9 cellular contexts compared by ENCODE assay signal in the genomic region with DNA sequence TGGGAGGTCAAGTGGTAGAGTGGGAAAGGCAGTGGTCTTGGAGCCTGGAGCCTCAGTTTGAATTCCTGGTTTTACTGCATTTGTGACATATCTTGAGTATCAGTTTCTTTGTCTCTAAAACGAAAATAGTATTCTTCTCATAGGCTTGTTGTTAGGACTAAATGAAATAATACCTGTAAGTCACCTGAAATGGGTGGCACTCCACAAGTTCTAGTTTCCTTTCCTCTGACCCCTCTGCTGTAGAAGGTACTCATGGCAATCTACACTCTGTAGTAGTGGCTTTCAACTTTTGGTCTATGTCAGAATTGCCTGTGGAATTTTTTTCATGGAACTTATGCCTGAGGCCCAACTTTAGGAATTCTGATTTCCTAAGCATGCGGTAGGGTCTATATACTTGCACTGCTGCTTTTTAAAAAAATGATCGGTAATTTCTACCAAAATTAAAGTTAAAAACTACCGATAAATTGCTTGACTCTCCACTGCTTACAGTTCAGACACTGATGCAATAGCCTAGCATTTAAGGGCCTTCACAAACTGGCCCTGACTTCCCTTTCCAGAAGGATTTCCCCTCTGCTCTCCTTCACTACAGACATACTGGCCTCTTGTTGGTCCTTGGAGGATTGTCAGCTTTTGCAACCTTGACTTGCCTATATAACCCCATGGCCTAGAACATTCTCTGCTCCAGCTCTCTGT. TPM values are rescaled to one million over a fixed set of nuclear protein-coding genes. Genes with fewer than 3 reads are reported as not detected.
DNase-seq lines count a peak whose midpoint lies in the region; ATAC-seq and TF ChIP-seq lines count a peak whose summit lies in the region.
"Had no signal": no experiment of that assay in that cellular context is flagged by ENCODE, and none has a peak within 500 bp of the region (broad histone marks: within the 10 kb centered on the region; RNA-seq: fewer than 3 reads in every experiment).

No MANE protein-coding gene starts in this region.

- H3K9ac ChIP-seq in subcutaneous abdominal adipose tissue (ENCODE audit: low read length in 5 of 5): no peak overlapping the region

- CTCF ChIA-PET in activated CD8-positive, alpha-beta memory T cell treated with anti-CD3 and anti-CD28 coated beads, Interleukin-2, amount 10 ng/mL, durations not matched to agents 7 days and 5 days (lab: Charles Lee): interaction anchor here (1.3 to 3.3 kb wide), 2 partner anchors 14 to 29 kb away, joined by 3 to 13 read pairs; no protein-coding TSS in a partner anchor

- H3K27ac ChIP-seq in subcutaneous abdominal adipose tissue (ENCODE audit: low read depth, low read length) (peak overlapping the region; percentile 76), heart right ventricle (no peak overlapping the region)

- no peaks in the 10 kb centered on the region for H3K36me3 ChIP-seq in subcutaneous abdominal adipose tissue (ENCODE audit: control insufficient read depth in 5 of 5, insufficient read depth in 5 of 5, low read length in 5 of 5)
- no peaks in the 10 kb centered on the region for H3K36me3 ChIP-seq in heart right ventricle

- 59 to 80% methylated on average over 4 of the region's 4 CpGs for WGBS in heart right ventricle, 2 donors

- intact Hi-C loops in heart right ventricle (cut with DNase I): no loop called here

- ATAC-seq in activated CD8-positive, alpha-beta memory T cell treated with anti-CD3 and anti-CD28 coated beads, Interleukin-2, amount 10 ng/mL, durations not matched to agents 7 days and 5 days: no peak
- peak; percentile 32 for ATAC-seq in HG02970 (IDR thresholded peaks at IDR 0.05; ENCODE audit: low FRiP score, unreplicated experiment)
- ATAC-seq in heart right ventricle: no peak

- H3K4me1 ChIP-seq in subcutaneous abdominal adipose tissue (ENCODE audit: control insufficient read depth in 5 of 5, insufficient read depth in 5 of 5, low read length in 5 of 5) (peaks cover 2 to 37% (median 29%) of the 10 kb centered on the region in 5 donors), heart right ventricle (peaks cover 0 to 18% (median 0%) of the 10 kb centered on the region in 9 donors)

- H3K4me3 ChIP-seq in subcutaneous abdominal adipose tissue (ENCODE audit: low read depth in 1 of 5, low read length in 5 of 5): no peak overlapping the region
- H3K4me3 ChIP-seq in heart right ventricle: no peak overlapping the region

- H3K27ac Mint-ChIP-seq in activated CD8-positive, alpha-beta memory T cell treated with anti-CD3 and anti-CD28 coated beads, Interleukin-2, amount 10 ng/mL, durations not matched to agents 7 days and 5 days: peak overlapping the region; percentile 58

- H3K36me3 Mint-ChIP-seq in activated CD8-positive, alpha-beta memory T cell treated with anti-CD3 and anti-CD28 coated beads, Interleukin-2, amount 10 ng/mL, durations not matched to agents 7 days and 5 days: peaks cover 15% of the 10 kb centered on the region

- no peak for DNase-seq in activated CD8-positive, alpha-beta memory T cell treated with anti-CD3 and anti-CD28 coated beads, Interleukin-2, amount 10 ng/mL, durations not matched to agents 7 days and 5 days
- DNase-seq in activated CD8-positive, alpha-beta memory T cell treated with anti-CD3 and anti-CD28 coated beads, Interleukin-2, amount 50 U/mL, for 4 hours: no peak
- DNase-seq in MV-4-11 (lab: John Stamatoyannopoulos, UW) (peak; percentile 71), NCI-H187 treated with DMSO at 0.1 percent for 48 hours (lab: John Stamatoyannopoulos, UW) (no peak), NCI-H1694 (lab: John Stamatoyannopoulos, UW) (no peak), heart right ventricle (no peak)
- DNase-seq: 8988T had no signal

- no peak for TF ChIP-seq CTCF in heart right ventricle (IDR thresholded peaks at IDR 0.05)

- no peaks in the 10 kb centered on the region for H3K9me3 ChIP-seq in subcutaneous abdominal adipose tissue (ENCODE audit: control insufficient read depth in 5 of 5, low read length in 5 of 5)
- peaks cover 0 to 3% (median 0%) of the 10 kb centered on the region in 11 donors for H3K9me3 ChIP-seq in heart right ventricle

- H3K27me3 Mint-ChIP-seq in activated CD8-positive, alpha-beta memory T cell treated with anti-CD3 and anti-CD28 coated beads, Interleukin-2, amount 10 ng/mL, durations not matched to agents 7 days and 5 days: peaks cover 5% of the 10 kb centered on the region

- peak overlapping the region; percentile 8 for H3K4me3 Mint-ChIP-seq in activated CD8-positive, alpha-beta memory T cell treated with anti-CD3 and anti-CD28 coated beads, Interleukin-2, amount 10 ng/mL, durations not matched to agents 7 days and 5 days

- H3K9me3 Mint-ChIP-seq in activated CD8-positive, alpha-beta memory T cell treated with anti-CD3 and anti-CD28 coated beads, Interleukin-2, amount 10 ng/mL, durations not matched to agents 7 days and 5 days (ENCODE audit: low read depth): peaks cover 4% of the 10 kb centered on the region

- H3K27me3 ChIP-seq in subcutaneous abdominal adipose tissue (ENCODE audit: control insufficient read depth in 5 of 5, insufficient read depth in 4 of 5, low read length in 5 of 5) (no peaks in the 10 kb centered on the region), heart right ventricle (no peaks in the 10 kb centered on the region)

- peaks cover 23% of the 10 kb centered on the region for H3K4me1 Mint-ChIP-seq in activated CD8-positive, alpha-beta memory T cell treated with anti-CD3 and anti-CD28 coated beads, Interleukin-2, amount 10 ng/mL, durations not matched to agents 7 days and 5 days

RNA-seq across cellular contexts. Expression of a gene that starts 47.2 kb away (rescaled TPM):
- 10 to 100 TPM; 31.8 to 42.5 TPM for total RNA-seq in activated CD8-positive, alpha-beta memory T cell treated with anti-CD3 and anti-CD28 coated beads, Interleukin-2, amount 10 ng/mL, durations not matched to agents 7 days and 5 days
- total RNA-seq in heart right ventricle: 10 to 100 TPM in 1 of 10 donors, 1 to 10 TPM in 9; 1.1 to 46.3 (median 2.8) TPM
- polyA plus RNA-seq in heart right ventricle: 1 to 10 TPM; 1.2 to 3.3 TPM

RNA-seq across cellular contexts. Expression of a gene that starts 54.8 kb away (rescaled TPM):
- total RNA-seq in activated CD8-positive, alpha-beta memory T cell treated with anti-CD3 and anti-CD28 coated beads, Interleukin-2, amount 10 ng/mL, durations not matched to agents 7 days and 5 days: 1 to 10 TPM; 3.3 to 3.4 TPM
- total RNA-seq in heart right ventricle: 1 to 10 TPM in 4 of 10 donors, under 1 TPM in 6; 0.27 to 1.2 (median 0.97) TPM
- under 1 TPM; 0.30 to 0.51 TPM for polyA plus RNA-seq in heart right ventricle

RNA-seq across cellular contexts. Expression of a gene that starts 55.1 kb away (rescaled TPM):
- 1 to 10 TPM; 3.0 to 3.3 TPM for total RNA-seq in activated CD8-positive, alpha-beta memory T cell treated with anti-CD3 and anti-CD28 coated beads, Interleukin-2, amount 10 ng/mL, durations not matched to agents 7 days and 5 days
- total RNA-seq in heart right ventricle: 1 to 10 TPM; 3.4 to 6.5 (median 5.1) TPM
- polyA plus RNA-seq in heart right ventricle: 1 to 10 TPM in 1 of 2 donors, under 1 TPM in 1; 0.38 to 1.8 TPM
